Comparison of ENCODE assay signal across 13 cellular contexts in the genomic region with DNA sequence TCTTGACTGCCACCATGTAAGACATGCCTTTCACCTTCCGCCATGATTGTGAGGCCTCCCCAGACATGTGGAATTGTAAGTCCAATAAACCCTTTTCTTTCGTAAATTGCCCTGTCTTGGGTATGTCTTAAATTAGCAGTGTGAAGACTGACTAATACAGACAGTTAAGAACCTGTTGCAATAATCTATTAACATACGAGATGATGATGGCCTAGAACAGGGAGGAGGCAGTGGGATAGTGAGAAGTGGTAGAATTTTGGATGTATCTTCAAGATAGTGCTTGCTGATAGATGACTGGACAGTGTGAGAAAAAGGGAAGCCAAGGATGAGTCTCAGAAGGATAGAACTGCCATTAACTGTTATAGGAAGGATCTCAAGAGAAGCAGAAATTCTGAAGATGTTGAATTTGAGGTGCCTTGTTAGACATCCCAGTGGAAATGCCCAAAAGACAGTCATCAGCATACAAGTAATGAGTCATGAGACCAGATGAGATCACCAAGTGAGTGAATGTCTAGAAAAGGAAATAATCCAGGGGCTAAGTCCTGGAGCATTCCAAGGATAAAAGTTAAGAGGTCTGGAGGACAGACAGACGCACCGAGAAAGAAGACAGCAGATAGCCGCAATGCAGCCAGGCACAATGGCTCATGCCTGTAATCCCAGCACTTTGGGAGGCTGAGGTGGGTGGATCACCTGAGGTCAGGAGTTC. TPM values are rescaled to one million over a fixed set of nuclear protein-coding genes. Genes with fewer than 3 reads are reported as not detected.
DNase-seq lines count a peak whose midpoint lies in the region; ATAC-seq and TF ChIP-seq lines count a peak whose summit lies in the region.
"Had no signal": no experiment of that assay in that cellular context is flagged by ENCODE, and none has a peak within 500 bp of the region (broad histone marks: within the 10 kb centered on the region; RNA-seq: fewer than 3 reads in every experiment).

No MANE protein-coding gene starts in this region.

- H3K4me3 Mint-ChIP-seq in stimulated activated naive B cell treated with anti-CD40 and anti-IgM and Interleukin-4, amounts not matched to agents 10 μg/mL and 1 μg/mL and 100 μg/mL, for 72 hours = no peak overlapping the region
- H3K4me3 Mint-ChIP-seq: activated CD4-positive, alpha-beta T cell treated with anti-CD3 and anti-CD28 coated beads, Interleukin-2, amount 10 ng/mL, durations not matched to agents 7 days and 5 days; neural crest cell had no signal

- H3K36me3 Mint-ChIP-seq in stimulated activated naive B cell treated with anti-CD40 and anti-IgM and Interleukin-4, amounts not matched to agents 10 μg/mL and 1 μg/mL and 100 μg/mL, for 72 hours = peaks cover 23 to 32% of the 10 kb centered on the region in 2 donors

- DNase-seq in GM04504 (ENCODE audit: low read depth) (peak; percentile 71), T1000 (lab: John Stamatoyannopoulos, UW) (peak; percentile 42), fibroblast of villous mesenchyme (ENCODE audit: low read depth) (peak; percentile 88), COLO829 (ENCODE audit: low spot score) (no peak), AML-193 (lab: John Stamatoyannopoulos, UW) (no peak), T-helper 2 cell (no peak)
- DNase-seq in stimulated activated naive B cell treated with anti-CD40 and anti-IgM and Interleukin-4, amounts not matched to agents 10 μg/mL and 1 μg/mL and 100 μg/mL, for 72 hours = no peak
- DNase-seq: activated CD4-positive, alpha-beta T cell treated with anti-CD3 and anti-CD28 coated beads, Interleukin-2, amount 10 ng/mL, durations not matched to agents 7 days and 5 days; activated naive CD4-positive, alpha-beta T cell treated with Interleukin-2 at 50 U/mL for 16 hours; islet precursor cell; stimulated activated CD4-positive, alpha-beta T cell treated with anti-CD3 and anti-CD28 coated beads, Interleukin-2, amount 100 ng/mL, for 24 hours had no signal

- H3K27ac Mint-ChIP-seq in stimulated activated naive B cell treated with anti-CD40 and anti-IgM and Interleukin-4, amounts not matched to agents 10 μg/mL and 1 μg/mL and 100 μg/mL, for 72 hours = peak overlapping the region; percentile 70
- H3K27ac Mint-ChIP-seq: activated CD4-positive, alpha-beta T cell treated with anti-CD3 and anti-CD28 coated beads, Interleukin-2, amount 10 ng/mL, durations not matched to agents 7 days and 5 days had no signal

- peaks cover 7% of the 10 kb centered on the region in 2 donors for H3K9me3 Mint-ChIP-seq in stimulated activated naive B cell treated with anti-CD40 and anti-IgM and Interleukin-4, amounts not matched to agents 10 μg/mL and 1 μg/mL and 100 μg/mL, for 72 hours

- no peaks in the 10 kb centered on the region for H3K27me3 Mint-ChIP-seq in stimulated activated naive B cell treated with anti-CD40 and anti-IgM and Interleukin-4, amounts not matched to agents 10 μg/mL and 1 μg/mL and 100 μg/mL, for 72 hours
- H3K27me3 Mint-ChIP-seq: activated CD4-positive, alpha-beta T cell treated with anti-CD3 and anti-CD28 coated beads, Interleukin-2, amount 10 ng/mL, durations not matched to agents 7 days and 5 days had no signal

- ATAC-seq in stimulated activated naive B cell treated with anti-CD40 and anti-IgM and Interleukin-4, amounts not matched to agents 10 μg/mL and 1 μg/mL and 100 μg/mL, for 72 hours (replicated peaks) = no peak
- no peak for ATAC-seq in GM21786 (IDR thresholded peaks at IDR 0.05; ENCODE audit: unreplicated experiment)

- no peak overlapping the region for H3K4me3 ChIP-seq in fibroblast of villous mesenchyme (ENCODE audit: low read depth, low read length)

- TF ChIP-seq CTCF in fibroblast of villous mesenchyme (IDR thresholded peaks at IDR 0.05; ENCODE audit: insufficient read depth, low read depth, low read length) = no peak

- H3K4me1 Mint-ChIP-seq in stimulated activated naive B cell treated with anti-CD40 and anti-IgM and Interleukin-4, amounts not matched to agents 10 μg/mL and 1 μg/mL and 100 μg/mL, for 72 hours = peaks cover 15 to 44% of the 10 kb centered on the region in 2 donors
- H3K4me1 Mint-ChIP-seq: neural crest cell had no signal

RNA-seq across cellular contexts. Expression of gene UGDH, which starts 38.8 kb away (rescaled TPM):
- 159 and 163 TPM in 2 replicates for total RNA-seq in fibroblast of villous mesenchyme

Comparison
In these comparisons a context has a peak if more than half of its experiments do, and no peak if none do; other contexts are left out.
1. DNase-seq: peak in GM04504 (single experiment), T1000 (single experiment) and fibroblast of villous mesenchyme (single experiment); none in stimulated activated naive B cell treated with anti-CD40 and anti-IgM and Interleukin-4, amounts not matched to agents 10 μg/mL and 1 μg/mL and 100 μg/mL, for 72 hours (single experiment), COLO829 (single experiment), AML-193 (0 of 2) and T-helper 2 cell (0 of 5).